In the genomic region with DNA sequence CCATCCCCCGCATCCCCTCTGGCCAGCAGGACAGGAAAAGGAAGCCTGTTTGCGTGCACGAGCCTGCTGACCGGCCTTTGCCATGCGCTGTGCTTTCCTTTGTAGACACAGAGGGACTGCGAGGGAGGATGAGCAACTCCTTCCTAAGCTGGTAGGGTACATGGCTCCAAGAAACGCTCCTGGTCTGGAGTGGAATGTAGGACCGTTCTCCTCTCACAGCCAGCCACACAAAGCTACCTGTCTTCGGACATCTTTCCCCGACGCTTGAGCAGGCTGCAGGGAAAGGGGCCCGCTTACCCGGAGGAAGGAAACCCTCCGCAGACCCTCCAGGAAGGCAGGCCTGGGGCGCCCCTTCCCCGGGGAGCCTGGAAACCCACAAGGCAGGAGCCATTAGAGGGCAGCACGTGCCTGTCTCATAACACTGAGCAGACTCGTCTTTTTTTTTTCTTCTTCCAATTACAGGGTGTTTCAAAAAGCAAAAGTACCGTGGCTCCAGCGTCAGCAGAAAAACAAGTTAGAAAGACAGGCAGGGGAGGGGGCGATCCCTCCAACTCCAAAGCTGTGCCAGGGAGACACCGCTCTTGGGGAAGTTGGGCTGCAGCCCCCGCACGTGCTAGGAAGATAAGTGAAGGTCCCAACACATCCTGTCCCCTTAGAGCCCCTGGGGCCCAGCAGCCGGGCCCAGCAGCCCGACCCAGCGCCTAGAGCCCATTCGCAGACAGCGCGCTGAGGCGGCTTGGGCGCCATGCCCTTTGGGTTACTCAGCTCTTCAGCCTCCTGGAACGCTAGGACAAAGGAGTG, we compare ENCODE assay signal across 8 cellular contexts.
DNase-seq lines count a peak whose midpoint lies in the region; ATAC-seq, FAIRE-seq and TF ChIP-seq lines count a peak whose summit lies in the region.

No MANE protein-coding gene starts in this region.

- H3K27me3 Mint-ChIP-seq in central memory CD8-positive, alpha-beta T cell, result peaks cover 19% of the 10 kb centered on the region

- H3K36me3 ChIP-seq in kidney (ENCODE audit: control insufficient read depth in 1 of 2, insufficient read depth in 2 of 2, low read length in 2 of 2), result no peaks in the 10 kb centered on the region

- H3K4me1 ChIP-seq in kidney (ENCODE audit: control insufficient read depth in 1 of 2, insufficient read depth in 1 of 2, low read depth in 1 of 2, low read length in 2 of 2), result peaks cover 31 to 32% of the 10 kb centered on the region in 2 donors

- peak overlapping the region; percentile 63 for H3K9ac ChIP-seq in kidney (ENCODE audit: low read length in 2 of 2)

- DNase-seq in Right ventricle myocardium inferior (ENCODE audit: missing footprints) (peak; percentile 76), cardiac septum (ENCODE audit: low spot score) (no peak), NCI-H1694 treated with DMSO at 0.1 percent for 48 hours (lab: John Stamatoyannopoulos, UW) (peak; percentile 86), kidney (peak; percentile 91), cortex of kidney (lab: John Stamatoyannopoulos, UW) (no peak)
- DNase-seq in activated CD4-positive, CD25-positive, alpha-beta regulatory T cell treated with anti-CD3 and anti-CD28 coated beads, Interleukin-2, amount 50 U/mL, for 16 hours (ENCODE audit: low read depth, low spot score), result peak; percentile 10
- no peak for DNase-seq in central memory CD8-positive, alpha-beta T cell (ENCODE audit: low spot score in 2 of 2)
- DNase-seq in stimulated activated CD4-positive, alpha-beta T cell treated with anti-CD3 and anti-CD28 coated beads, Interleukin-12 subunit alpha, Interleukin-12 subunit beta, amount 100 ng/mL, for 4 hours, result peak; percentile 57

- peak overlapping the region; percentile 14 for H3K4me3 Mint-ChIP-seq in central memory CD8-positive, alpha-beta T cell

- no peak overlapping the region for H3K27ac Mint-ChIP-seq in central memory CD8-positive, alpha-beta T cell (ENCODE audit: low read depth)

- intact Hi-C loops in Right ventricle myocardium inferior (cut with DNase I) (loop anchor here (2.0 to 5.0 kb wide), 4 partner anchors 37 to 518 kb away; no protein-coding TSS in a partner anchor), cardiac septum (cut with DNase I) (loop anchor here (10.0 kb wide), 1 partner anchor 390 kb away; no protein-coding TSS in a partner anchor), kidney (cut with DNase I) (no loop called here)

- peak; percentile 52 for TF ChIP-seq CTCF in kidney (IDR thresholded peaks at IDR 0.05; ENCODE audit: borderline replicate concordance, extremely low read depth, insufficient read depth)

- peaks cover 2% of the 10 kb centered on the region for H3K36me3 Mint-ChIP-seq in central memory CD8-positive, alpha-beta T cell (ENCODE audit: insufficient read depth)

- H3K4me1 Mint-ChIP-seq in central memory CD8-positive, alpha-beta T cell, result peaks cover 5% of the 10 kb centered on the region

- peak overlapping the region; percentile 49 to 51 for H3K4me3 ChIP-seq in kidney (ENCODE audit: low read length in 2 of 2)

- peak; percentile 92 for ATAC-seq in Right ventricle myocardium inferior
- no peak for ATAC-seq in central memory CD8-positive, alpha-beta T cell (replicated peaks; ENCODE audit: extremely low read depth, poor library complexity, severe bottlenecking)

- no peak for FAIRE-seq in kidney (lab: Jason Lieb, UNC)

- no peaks in the 10 kb centered on the region for H3K9me3 Mint-ChIP-seq in central memory CD8-positive, alpha-beta T cell

- peak overlapping the region; percentile 92 to 93 for H3K27ac ChIP-seq in kidney (ENCODE audit: low read depth in 2 of 2, low read length in 2 of 2)

- H3K9me3 ChIP-seq in kidney (ENCODE audit: control insufficient read depth in 1 of 2, low read length in 2 of 2), result no peaks in the 10 kb centered on the region

Comparison
In these comparisons a context has a peak if more than half of its experiments do, and no peak if none do; other contexts are left out.
1. DNase-seq: peak in Right ventricle myocardium inferior (single experiment), NCI-H1694 treated with DMSO at 0.1 percent for 48 hours (single experiment), activated CD4-positive, CD25-positive, alpha-beta regulatory T cell treated with anti-CD3 and anti-CD28 coated beads, Interleukin-2, amount 50 U/mL, for 16 hours (single experiment), kidney (single experiment) and stimulated activated CD4-positive, alpha-beta T cell treated with anti-CD3 and anti-CD28 coated beads, Interleukin-12 subunit alpha, Interleukin-12 subunit beta, amount 100 ng/mL, for 4 hours (single experiment); none in cardiac septum (single experiment), central memory CD8-positive, alpha-beta T cell (0 of 2) and cortex of kidney (single experiment).